In the genomic region with DNA sequence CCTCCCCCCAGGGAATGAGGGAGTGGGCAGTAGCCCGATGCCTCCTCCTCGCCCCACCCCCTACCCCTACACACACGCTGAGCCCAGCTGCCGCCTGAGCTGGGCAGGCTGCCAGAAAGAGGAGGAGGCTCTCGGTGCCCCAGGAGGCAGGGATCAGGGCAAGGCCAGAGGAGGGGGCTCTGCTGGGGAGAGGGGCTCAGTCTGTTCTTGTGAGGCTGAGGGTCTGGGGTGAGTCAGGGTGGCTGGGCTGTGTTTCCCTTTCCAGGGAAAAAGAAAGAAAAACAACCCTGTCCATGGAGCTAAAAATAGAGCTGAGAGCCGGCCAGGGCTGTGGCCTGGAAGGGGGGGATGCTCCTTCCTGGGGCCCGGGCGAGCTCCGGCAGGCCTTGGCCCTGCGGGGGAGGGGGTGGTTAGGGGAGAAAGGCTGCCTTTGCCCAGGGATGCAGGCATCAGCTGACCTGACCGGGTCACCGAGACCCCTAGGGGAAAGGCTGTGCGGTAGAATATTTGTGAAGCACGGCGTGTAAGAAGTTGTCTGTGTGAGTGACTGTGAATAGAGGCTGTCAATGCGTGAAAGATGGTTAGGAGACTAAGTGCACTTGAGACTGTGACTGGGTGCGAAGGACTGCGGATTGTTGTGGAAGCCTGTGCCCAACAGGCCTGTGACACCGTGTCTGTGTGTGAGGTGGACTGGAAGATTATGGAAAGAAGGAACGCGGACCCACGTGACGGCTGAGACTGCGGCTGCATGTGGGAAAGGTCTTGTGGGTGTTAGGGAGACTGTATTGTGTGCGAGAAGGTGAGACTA, we compare ENCODE assay signal across 8 cellular contexts. TPM values are rescaled to one million over a fixed set of nuclear protein-coding genes. Genes with fewer than 3 reads are reported as not detected.
DNase-seq lines count a peak whose midpoint lies in the region; ATAC-seq and TF ChIP-seq lines count a peak whose summit lies in the region.

No MANE protein-coding gene starts in this region.

- WGBS in heart right ventricle, 2 donors: 1% methylated on average over 25 of the region's 25 CpGs

- CTCF ChIA-PET in CD4-positive, alpha-beta memory T cell (lab: Charles Lee; ENCODE audit: partially characterized antibody): interaction anchor here (0.6 to 12.0 kb wide), 25 partner anchors 9 to 1125 kb away, joined by 3 to 171 read pairs (median 6); partner anchors contain the start of genes KAZALD1, MRPL43, PDZD7 and SEMA4G
- CTCF ChIA-PET in T-cell (lab: Charles Lee): interaction anchor here (0.6 to 2.6 kb wide), 17 partner anchors 11 to 499 kb away, joined by 3 to 11 read pairs (median 5); partner anchors contain the start of genes PDZD7 (in 2 of the 2), MRPL43 (in 1 of the 2), SFXN3 (in 1 of the 2) and TWNK (in 1 of the 2)

- no peaks in the 10 kb centered on the region for H3K27me3 ChIP-seq in CD4-positive, alpha-beta memory T cell (ENCODE audit: insufficient read depth, low read length)
- H3K27me3 ChIP-seq in heart right ventricle: no peaks in the 10 kb centered on the region

- no peaks in the 10 kb centered on the region for H3K9me3 ChIP-seq in CD4-positive, alpha-beta memory T cell (ENCODE audit: control insufficient read depth in 1 of 2, low read length in 2 of 2)
- no peaks in the 10 kb centered on the region for H3K9me3 ChIP-seq in heart right ventricle

- peaks cover 15 to 34% (median 24%) of the 10 kb centered on the region in 4 donors for H3K4me1 Mint-ChIP-seq in CD4-positive, alpha-beta memory T cell
- peaks cover 24 to 32% (median 30%) of the 10 kb centered on the region in 3 donors for H3K4me1 Mint-ChIP-seq in T-cell

- peak overlapping the region; percentile 64 to 73 for H3K4me3 ChIP-seq in CD4-positive, alpha-beta memory T cell (ENCODE audit: low read length in 2 of 2)
- H3K4me3 ChIP-seq in heart right ventricle: peak overlapping the region; percentile 61 to 93 (median 85)

- H3K27me3 Mint-ChIP-seq in CD4-positive, alpha-beta memory T cell: no peaks in the 10 kb centered on the region
- no peaks in the 10 kb centered on the region for H3K27me3 Mint-ChIP-seq in T-cell

- TF ChIP-seq CTCF in heart right ventricle (IDR thresholded peaks at IDR 0.05): no peak

- peaks cover 4 to 25% of the 10 kb centered on the region in 2 donors for H3K36me3 Mint-ChIP-seq in CD4-positive, alpha-beta memory T cell
- no peaks in the 10 kb centered on the region for H3K36me3 Mint-ChIP-seq in T-cell

- POLR2A ChIA-PET in CD4-positive, alpha-beta memory T cell (lab: Charles Lee; ENCODE audit: partially characterized antibody): interaction anchor here (0.7 to 6.1 kb wide), 11 partner anchors 8 to 86 kb away, joined by 3 to 90 read pairs (median 8); partner anchors contain the start of genes KAZALD1, MRPL43, PDZD7 and SFXN3
- POLR2A ChIA-PET in T-cell (lab: Charles Lee): interaction anchor here in 1 of 2 donors (1.0 kb wide), 1 partner anchor 34 kb away, joined by 3 read pairs; no protein-coding TSS in a partner anchor

- peak overlapping the region; percentile 83 for H3K27ac ChIP-seq in CD4-positive, alpha-beta memory T cell (ENCODE audit: low read depth, low read length)
- peak overlapping the region; percentile 98 to 100 (median 100) for H3K27ac ChIP-seq in heart right ventricle

- H3K4me1 ChIP-seq in CD4-positive, alpha-beta memory T cell (ENCODE audit: insufficient read depth, low read length): peaks cover 24% of the 10 kb centered on the region
- H3K4me1 ChIP-seq in heart right ventricle: peaks cover 16 to 59% (median 51%) of the 10 kb centered on the region in 9 donors

- intact Hi-C loops in CD4-positive, alpha-beta memory T cell (cut with micrococcal nuclease): loop anchor here (1.0 to 10.0 kb wide), 4 partner anchors 16 to 464 kb away; partner anchors contain the start of genes HIF1AN and SLF2
- intact Hi-C loops in heart right ventricle (cut with DNase I): loop anchor here in 4 of 10 donors (1.0 to 10.0 kb wide), 5 partner anchors 14 to 66 kb away; partner anchors contain the start of genes KAZALD1 (in 2 of the 4), PDZD7 (in 1 of the 4) and SFXN3 (in 1 of the 4)

- peaks cover 0 to 3% (median 0%) of the 10 kb centered on the region in 8 donors for H3K9me3 Mint-ChIP-seq in CD4-positive, alpha-beta memory T cell
- no peaks in the 10 kb centered on the region for H3K9me3 Mint-ChIP-seq in T-cell

- ATAC-seq in GM21737 (IDR thresholded peaks at IDR 0.05; ENCODE audit: unreplicated experiment): peak; percentile 18
- peak; percentile 24 to 37 (median 30) for ATAC-seq in T-cell (replicated peaks in 1 of 4)
- peak; percentile 50 to 81 (median 72) for ATAC-seq in heart right ventricle

- H3K27ac Mint-ChIP-seq in CD4-positive, alpha-beta memory T cell: peak overlapping the region; percentile 82 to 96 (median 95)
- H3K27ac Mint-ChIP-seq in T-cell: peak overlapping the region; percentile 85 to 92

- no peaks in the 10 kb centered on the region for H3K36me3 ChIP-seq in CD4-positive, alpha-beta memory T cell (ENCODE audit: insufficient read depth, low read length)
- peaks cover 0 to 18% (median 8%) of the 10 kb centered on the region in 9 donors for H3K36me3 ChIP-seq in heart right ventricle

- H3K4me3 Mint-ChIP-seq in CD4-positive, alpha-beta memory T cell: peak overlapping the region; percentile 84 to 98 (median 91)
- peak overlapping the region; percentile 78 to 95 (median 92) for H3K4me3 Mint-ChIP-seq in T-cell

- peak; percentile 68 to 77 (median 69) for DNase-seq in CD4-positive, alpha-beta memory T cell
- peak; percentile 91 for DNase-seq in NCI-H1436 (lab: John Stamatoyannopoulos, UW)
- DNase-seq in T-cell: peak in 31 of 34 experiments; percentile 28 to 70 (median 56)
- DNase-seq in amygdala (lab: John Stamatoyannopoulos, UW): peak; percentile 62 to 93 (median 85)
- DNase-seq in heart right ventricle: peak; percentile 86 to 90
- peak; percentile 97 for DNase-seq in pons (ENCODE audit: low spot score)
- DNase-seq in cortex of kidney (lab: John Stamatoyannopoulos, UW): no peak

RNA-seq across cellular contexts. Expression of gene LZTS2, which starts 1.2 kb away (rescaled TPM):
- 10 to 100 TPM; 33.4 to 33.9 TPM for total RNA-seq in CD4-positive, alpha-beta memory T cell
- 10 to 100 TPM in 1 of 2 donors, 1 to 10 TPM in 1; 8.4 to 19.9 TPM for polyA plus RNA-seq in CD4-positive, alpha-beta memory T cell
- total RNA-seq in T-cell (10 to 100 TPM; 16.4 to 39.5 (median 35.4) TPM), heart right ventricle (10 to 100 TPM; 28.6 to 48.3 (median 38.9) TPM)
- polyA plus RNA-seq in heart right ventricle: 10 to 100 TPM; 43.8 to 73.7 TPM

RNA-seq across cellular contexts. Expression of gene TWNK, which starts 11.0 kb away (rescaled TPM):
- 10 to 100 TPM; 11.5 to 14.3 TPM for total RNA-seq in CD4-positive, alpha-beta memory T cell
- polyA plus RNA-seq in CD4-positive, alpha-beta memory T cell: 10 to 100 TPM in 1 of 2 donors, 1 to 10 TPM in 1; 5.0 to 10.3 TPM
- total RNA-seq in T-cell (10 to 100 TPM in 3 of 5 donors, 1 to 10 TPM in 2; 5.3 to 20.2 (median 16.9) TPM), heart right ventricle (1 to 10 TPM; 4.7 to 7.7 (median 5.4) TPM)
- polyA plus RNA-seq in heart right ventricle: 1 to 10 TPM; 4.2 to 6.1 TPM

RNA-seq across cellular contexts. Expression of gene MRPL43, which starts 11.1 kb away (rescaled TPM):
- total RNA-seq in CD4-positive, alpha-beta memory T cell: 10 to 100 TPM; 65.8 to 71.6 TPM
- polyA plus RNA-seq in CD4-positive, alpha-beta memory T cell: 100 to 1,000 TPM; 110 to 114 TPM
- total RNA-seq in T-cell: 10 to 100 TPM; 36.2 to 67.6 (median 60.4) TPM
- total RNA-seq in heart right ventricle: 10 to 100 TPM; 43.8 to 73.4 (median 55.2) TPM
- polyA plus RNA-seq in heart right ventricle: 100 to 1,000 TPM; 102 to 123 TPM

RNA-seq across cellular contexts. Expression of gene SEMA4G, which starts 29.1 kb away (rescaled TPM):
- 1 to 10 TPM; 1.1 to 1.4 TPM for total RNA-seq in CD4-positive, alpha-beta memory T cell
- under 1 TPM in 1 of 2 donors, not detected in 1; 0.26 TPM for polyA plus RNA-seq in CD4-positive, alpha-beta memory T cell
- total RNA-seq in T-cell: 1 to 10 TPM; 1.1 to 2.8 (median 1.4) TPM
- 1 to 10 TPM in 2 of 10 donors, under 1 TPM in 8; 0.26 to 1.6 (median 0.80) TPM for total RNA-seq in heart right ventricle
- polyA plus RNA-seq in heart right ventricle: 1 to 10 TPM in 1 of 2 donors, under 1 TPM in 1; 0.20 to 1.6 TPM

RNA-seq across cellular contexts. Expression of gene PDZD7, which starts 32.5 kb away (rescaled TPM):
- total RNA-seq in CD4-positive, alpha-beta memory T cell: 1 to 10 TPM; 1.1 to 1.8 TPM
- polyA plus RNA-seq in CD4-positive, alpha-beta memory T cell: under 1 TPM; 0.20 to 0.29 TPM
- total RNA-seq in T-cell: 1 to 10 TPM; 1.7 to 2.7 (median 2.3) TPM
- total RNA-seq in heart right ventricle: under 1 TPM in 9 of 10 donors, not detected in 1; 0.17 to 0.60 (median 0.22) TPM
- under 1 TPM; 0.13 to 0.66 TPM for polyA plus RNA-seq in heart right ventricle

Comparison
In these comparisons a context has a peak if more than half of its experiments do, and no peak if none do; other contexts are left out.
1. ATAC-seq: peak in every context shown above with its lines; median percentile 72 in heart right ventricle; 30 in T-cell; 18 in GM21737.